Comparison of ENCODE assay signal across 24 cellular contexts in genomic region chr6:83126223-83126622, GRCh38. TPM values are rescaled to one million over a fixed set of nuclear protein-coding genes. Genes with fewer than 3 reads are reported as not detected.
A peak's percentile ranks its signal among the peaks of the same experiment; 100 is the strongest.
DNase-seq lines count a peak whose midpoint lies in the region; ATAC-seq, FAIRE-seq and TF ChIP-seq lines count a peak whose summit lies in the region.
"Had no signal": no experiment of that assay in that cellular context is flagged by ENCODE, and none has a peak within 500 bp of the region (broad histone marks: within the 10 kb centered on the region; RNA-seq: fewer than 3 reads in every experiment).

No MANE protein-coding gene starts in this region.

- no peaks in the 10 kb centered on the region for H3K9me2 ChIP-seq in GM23338 (ENCODE audit: insufficient read depth)

- H4K20me1 ChIP-seq in GM23338 (replicated peaks; ENCODE audit: insufficient read depth) (no peaks in the 10 kb centered on the region), H1 (replicated peaks in 1 of 2; ENCODE audit: control insufficient read depth in 1 of 2, insufficient read depth in 2 of 2, low read length in 2 of 2) (no peaks in the 10 kb centered on the region)
- H4K20me1 ChIP-seq: BLaER1 had no signal

- no peaks in the 10 kb centered on the region for H3K23me2 ChIP-seq in H1 (ENCODE audit: low read depth, low read length)

- no peak overlapping the region for H2BK15ac ChIP-seq in H1 (ENCODE audit: low read length)

- H3K36me3 ChIP-seq in GM23338 (ENCODE audit: insufficient read depth) (peaks cover 24% of the 10 kb centered on the region), H1 (ENCODE audit: control insufficient read depth in 2 of 4, insufficient read depth in 4 of 4, low read length in 3 of 4) (peaks cover 0 to 54% (median 16%) of the 10 kb centered on the region in 4 experiments; a peak in 6 of 8 replicates), aorta (ENCODE audit: control insufficient read depth in 1 of 2, insufficient read depth in 2 of 2, low read length in 1 of 2) (peaks cover 3 to 9% of the 10 kb centered on the region in 2 donors)

- no peak overlapping the region for H2AFZ ChIP-seq in GM23338
- H2AFZ ChIP-seq in H1 (ENCODE audit: low read length), result no peak overlapping the region

- intact Hi-C loops in aorta (cut with DNase I), result no loop called here

- no peak for ATAC-seq in activated naive CD8-positive, alpha-beta T cell treated with anti-CD3 and anti-CD28 coated beads, Interleukin-2, amount 50 U/mL, for 24 hours
- ATAC-seq in GM23338 (peak; percentile 57; the same call in 2 of the 3 replicates), aorta (ENCODE audit: low FRiP score) (no peak)
- no peak for ATAC-seq in stimulated activated naive B cell treated with anti-CD40 and anti-IgM and Interleukin-4, amounts not matched to agents 10 μg/mL and 1 μg/mL and 100 μg/mL, for 72 hours (replicated peaks)
- ATAC-seq: Panc1 had no signal

- no peak overlapping the region for H2BK20ac ChIP-seq in H1 (ENCODE audit: low read length)

- H3K4me3 ChIP-seq in GM23338 (no peak overlapping the region), H1 (ENCODE audit: extremely low read depth in 1 of 4, insufficient read depth in 2 of 4, low read depth in 3 of 4, low read length in 4 of 4) (no peak overlapping the region), aorta (ENCODE audit: low read length in 2 of 2) (no peak overlapping the region)
- H3K4me3 ChIP-seq: BLaER1 had no signal

- no peak overlapping the region for H3K4me3 Mint-ChIP-seq in activated naive CD8-positive, alpha-beta T cell
- H3K4me3 Mint-ChIP-seq in activated naive CD8-positive, alpha-beta T cell treated with anti-CD3 and anti-CD28 coated beads, Interleukin-2, amount 50 U/mL, for 24 hours, result no peak overlapping the region
- H3K4me3 Mint-ChIP-seq in GM23338, result no peak overlapping the region
- no peak overlapping the region for H3K4me3 Mint-ChIP-seq in stimulated activated naive B cell treated with anti-CD40 and anti-IgM and Interleukin-4, amounts not matched to agents 10 μg/mL and 1 μg/mL and 100 μg/mL, for 72 hours
- H3K4me3 Mint-ChIP-seq: CD4-positive, alpha-beta T cell; IgD-negative memory B cell had no signal

- no peak for TF ChIP-seq CTCF in GM23338 (conservative IDR thresholded peaks at IDR 0.05; ENCODE audit: low read depth in 2 of 2)
- TF ChIP-seq CTCF in H1 (IDR thresholded peaks at IDR 0.05; ENCODE audit: control extremely low read depth in 1 of 3, insufficient read depth in 1 of 3, low read depth in 1 of 3, low read length in 3 of 3), result no peak

- no peak for DNase-seq in activated naive CD8-positive, alpha-beta T cell treated with anti-CD3 and anti-CD28 coated beads, Interleukin-2, amount 50 U/mL, for 24 hours
- DNase-seq in GM23338 (ENCODE audit: low spot score) (no peak), H1 (ENCODE audit: low read depth in 1 of 2, low spot score in 2 of 2) (no peak), aorta (no peak)
- DNase-seq in stimulated activated naive B cell treated with anti-CD40 and anti-IgM and Interleukin-4, amounts not matched to agents 10 μg/mL and 1 μg/mL and 100 μg/mL, for 72 hours, result no peak
- no peak for DNase-seq in activated CD8-positive, alpha-beta memory T cell treated with anti-CD3 and anti-CD28 coated beads, Interleukin-2, amount 50 U/mL, for 4 hours
- DNase-seq: CD4-positive, alpha-beta T cell; DMS53; HCEC 1CT; NCI-H1048; NCI-H1417; NCI-H1694 treated with DMSO at 0.1 percent for 48 hours; NCI-H2081; NCI-H2227 treated with DMSO at 0.1 percent for 48 hours; NCI-H526 treated with DMSO at 0.1 percent for 48 hours; SHP77 had no signal

- H3K27ac Mint-ChIP-seq in activated naive CD8-positive, alpha-beta T cell, result peak overlapping the region; percentile 51
- no peak overlapping the region for H3K27ac Mint-ChIP-seq in activated naive CD8-positive, alpha-beta T cell treated with anti-CD3 and anti-CD28 coated beads, Interleukin-2, amount 50 U/mL, for 24 hours
- peak overlapping the region; percentile 85 for H3K27ac Mint-ChIP-seq in GM23338
- peak overlapping the region; percentile 10 for H3K27ac Mint-ChIP-seq in stimulated activated naive B cell treated with anti-CD40 and anti-IgM and Interleukin-4, amounts not matched to agents 10 μg/mL and 1 μg/mL and 100 μg/mL, for 72 hours
- H3K27ac Mint-ChIP-seq: CD4-positive, alpha-beta T cell; IgD-negative memory B cell had no signal

- no peak overlapping the region for H3K23ac ChIP-seq in H1 (ENCODE audit: insufficient read length)

- H2BK120ac ChIP-seq in H1 (replicated peaks; ENCODE audit: low read depth, low read length), result no peak overlapping the region

- FAIRE-seq in H1 (lab: Jason Lieb, UNC), result no peak
- FAIRE-seq: D721Med, GM18507 had no signal

- H3K27me3 Mint-ChIP-seq in activated naive CD8-positive, alpha-beta T cell, result no peaks in the 10 kb centered on the region
- H3K27me3 Mint-ChIP-seq in activated naive CD8-positive, alpha-beta T cell treated with anti-CD3 and anti-CD28 coated beads, Interleukin-2, amount 50 U/mL, for 24 hours, result no peaks in the 10 kb centered on the region
- no peaks in the 10 kb centered on the region for H3K27me3 Mint-ChIP-seq in GM23338 (ENCODE audit: insufficient read depth, low read depth, poor library complexity)
- H3K27me3 Mint-ChIP-seq in stimulated activated naive B cell treated with anti-CD40 and anti-IgM and Interleukin-4, amounts not matched to agents 10 μg/mL and 1 μg/mL and 100 μg/mL, for 72 hours, result no peaks in the 10 kb centered on the region
- H3K27me3 Mint-ChIP-seq: CD4-positive, alpha-beta T cell; IgD-negative memory B cell had no signal

- no peaks in the 10 kb centered on the region for H3K4me1 Mint-ChIP-seq in activated naive CD8-positive, alpha-beta T cell (ENCODE audit: low read depth)
- no peaks in the 10 kb centered on the region for H3K4me1 Mint-ChIP-seq in activated naive CD8-positive, alpha-beta T cell treated with anti-CD3 and anti-CD28 coated beads, Interleukin-2, amount 50 U/mL, for 24 hours
- H3K4me1 Mint-ChIP-seq in GM23338, result peaks cover 16% of the 10 kb centered on the region
- H3K4me1 Mint-ChIP-seq in stimulated activated naive B cell treated with anti-CD40 and anti-IgM and Interleukin-4, amounts not matched to agents 10 μg/mL and 1 μg/mL and 100 μg/mL, for 72 hours, result no peaks in the 10 kb centered on the region
- H3K4me1 Mint-ChIP-seq: IgD-negative memory B cell had no signal

- CTCF ChIA-PET in H1 (lab: Charles Lee; ENCODE audit: partially characterized antibody), result interaction anchor here (1.0 to 1.6 kb wide), 2 partner anchors 45 to 61 kb away, joined by 3 read pairs; partner anchors contain the start of gene UBE3D

- H3K27ac ChIP-seq in GM23338 (ENCODE audit: low read depth) (peak overlapping the region; percentile 77; the same call in 1 of the 2 replicates), H1 (ENCODE audit: low read depth, low read length) (peak overlapping the region; percentile 29; the same call in 1 of the 2 replicates), aorta (ENCODE audit: low read depth in 1 of 2, low read length in 2 of 2) (no peak overlapping the region)
- H3K27ac ChIP-seq: BLaER1, KMS-11, RWPE1 had no signal

- H3F3A ChIP-seq in GM23338 (replicated peaks; ENCODE audit: low read depth), result no peaks in the 10 kb centered on the region

- TF ChIP-seq EP300 in H1 (IDR thresholded peaks at IDR 0.05; ENCODE audit: borderline replicate concordance in 1 of 2, low read depth in 2 of 2, low read length in 2 of 2), result no peak

- H3K4me2 ChIP-seq in GM23338, result no peak overlapping the region
- H3K4me2 ChIP-seq in H1 (ENCODE audit: insufficient read depth in 1 of 2, low read depth in 2 of 2, low read length in 2 of 2), result no peak overlapping the region
- H3K4me2 ChIP-seq: BLaER1, KMS-11 had no signal

- WGBS in H1 (ENCODE audit: extremely low coverage in 1 of 2, insufficient coverage in 1 of 2, insufficient read length in 1 of 2, insufficient replicate concordance in 2 of 2, low coverage in 1 of 2, low lambda C conversion rate in 2 of 2, missing lambda C conversion rate in 1 of 2), 2 experiments, result 88% methylated on average over 2 of the region's 2 CpGs; no CpG with 5 or more reads in 1 of the 2 experiments
- 95 to 96% methylated on average over 2 of the region's 2 CpGs for WGBS in aorta, 2 donors

- no peak overlapping the region for H3K9ac ChIP-seq in H1 (replicated peaks in 1 of 4; ENCODE audit: extremely low read depth in 1 of 4, low read depth in 3 of 4, low read length in 3 of 4)
- H3K9ac ChIP-seq: BLaER1, KMS-11 had no signal

- no peak overlapping the region for H3K56ac ChIP-seq in H1 (replicated peaks; ENCODE audit: insufficient read length, low read depth, low read length)

- no peak for TF ChIP-seq RAD21 in H1 (IDR thresholded peaks at IDR 0.05 in 1 of 2, conservative IDR thresholded peaks at IDR 0.05 in 1 of 2; ENCODE audit: low read depth in 2 of 2, low read length in 2 of 2)

- H3K18ac ChIP-seq in H1 (ENCODE audit: extremely low read depth, low read length), result no peak overlapping the region

- no peak overlapping the region for H4K5ac ChIP-seq in H1 (ENCODE audit: insufficient read length, low read depth, low read length)

- no peak overlapping the region for H2BK5ac ChIP-seq in H1 (ENCODE audit: low read depth, low read length)

- H3K9me3 Mint-ChIP-seq in activated naive CD8-positive, alpha-beta T cell (ENCODE audit: low read depth), result no peaks in the 10 kb centered on the region
- H3K9me3 Mint-ChIP-seq in activated naive CD8-positive, alpha-beta T cell treated with anti-CD3 and anti-CD28 coated beads, Interleukin-2, amount 50 U/mL, for 24 hours, result no peaks in the 10 kb centered on the region
- no peaks in the 10 kb centered on the region for H3K9me3 Mint-ChIP-seq in GM23338
- no peaks in the 10 kb centered on the region for H3K9me3 Mint-ChIP-seq in stimulated activated naive B cell treated with anti-CD40 and anti-IgM and Interleukin-4, amounts not matched to agents 10 μg/mL and 1 μg/mL and 100 μg/mL, for 72 hours
- H3K9me3 Mint-ChIP-seq: CD4-positive, alpha-beta T cell; IgD-negative memory B cell had no signal

- no peak overlapping the region for H4K8ac ChIP-seq in H1 (ENCODE audit: extremely low read depth, insufficient read depth, low read length)

- no peak overlapping the region for H3K4ac ChIP-seq in H1 (replicated peaks; ENCODE audit: insufficient read length, low read depth, low read length)

- POLR2A ChIA-PET in H1 (lab: Charles Lee; ENCODE audit: partially characterized antibody), result interaction anchor here (0.9 to 1.4 kb wide), 2 partner anchors 10 to 60 kb away, joined by 3 read pairs; partner anchors contain the start of gene UBE3D

- H4K91ac ChIP-seq in H1 (replicated peaks; ENCODE audit: insufficient read length, low read length), result no peak overlapping the region

- H3K36me3 Mint-ChIP-seq in activated naive CD8-positive, alpha-beta T cell, result peaks cover 5% of the 10 kb centered on the region
- peaks cover 17% of the 10 kb centered on the region for H3K36me3 Mint-ChIP-seq in activated naive CD8-positive, alpha-beta T cell treated with anti-CD3 and anti-CD28 coated beads, Interleukin-2, amount 50 U/mL, for 24 hours (ENCODE audit: low read depth)
- H3K36me3 Mint-ChIP-seq in GM23338 (ENCODE audit: low read depth), result peaks cover 30% of the 10 kb centered on the region
- peaks cover 15 to 42% of the 10 kb centered on the region in 2 donors for H3K36me3 Mint-ChIP-seq in stimulated activated naive B cell treated with anti-CD40 and anti-IgM and Interleukin-4, amounts not matched to agents 10 μg/mL and 1 μg/mL and 100 μg/mL, for 72 hours

- H3K79me2 ChIP-seq in GM23338 (replicated peaks; ENCODE audit: insufficient read depth), result no peaks in the 10 kb centered on the region
- no peaks in the 10 kb centered on the region for H3K79me2 ChIP-seq in H1 (ENCODE audit: control insufficient read depth in 1 of 2, insufficient read depth in 2 of 2, low read length in 2 of 2)

- H2BK12ac ChIP-seq in H1 (ENCODE audit: low read depth, low read length), result no peak overlapping the region

- no peaks in the 10 kb centered on the region for H3K9me3 ChIP-seq in H1 (ENCODE audit: insufficient read depth in 2 of 2, low read depth in 1 of 2, low read length in 1 of 2)
- H3K9me3 ChIP-seq in aorta (ENCODE audit: control insufficient read depth, low read length), result no peaks in the 10 kb centered on the region
- H3K9me3 ChIP-seq: BLaER1 had no signal

- TF ChIP-seq POLR2A in H1 (IDR thresholded peaks at IDR 0.05; ENCODE audit: control extremely low read depth in 1 of 2, low read depth in 2 of 2, low read length in 2 of 2), result no peak

- peaks cover 24% of the 10 kb centered on the region for H3K4me1 ChIP-seq in GM23338 (ENCODE audit: insufficient read depth)
- H3K4me1 ChIP-seq in H1 (replicated peaks in 1 of 4; ENCODE audit: control insufficient read depth in 3 of 4, insufficient read depth in 4 of 4, low read length in 3 of 4), result peaks cover 0 to 7% (median 4%) of the 10 kb centered on the region in 4 experiments; a peak in 2 of 7 replicates
- no peaks in the 10 kb centered on the region for H3K4me1 ChIP-seq in aorta (ENCODE audit: control insufficient read depth in 1 of 2, insufficient read depth in 2 of 2, low read length in 2 of 2)
- H3K4me1 ChIP-seq: BLaER1 had no signal

- H3K27me3 ChIP-seq in GM23338 (ENCODE audit: insufficient read depth) (no peaks in the 10 kb centered on the region), H1 (replicated peaks in 1 of 4; ENCODE audit: control insufficient read depth in 3 of 4, extremely low read depth in 1 of 4, insufficient read depth in 3 of 4, low read length in 3 of 4) (no peaks in the 10 kb centered on the region), aorta (ENCODE audit: control insufficient read depth in 1 of 2, insufficient read depth in 2 of 2, low read length in 1 of 2) (no peaks in the 10 kb centered on the region)
- H3K27me3 ChIP-seq: BLaER1 had no signal

- no peak overlapping the region for H2AK5ac ChIP-seq in H1 (ENCODE audit: low read depth, low read length)

- H3K14ac ChIP-seq in H1 (ENCODE audit: insufficient read length), result no peak overlapping the region

- no peaks in the 10 kb centered on the region for H3K79me1 ChIP-seq in H1 (ENCODE audit: low read depth, low read length)

RNA-seq across cellular contexts. Expression of gene DOP1A, which starts 58.8 kb away (rescaled TPM):
- total RNA-seq in GM23338 (2014; rRNA removed; shearing (Covaris generic)), result 18.6 and 34.4 TPM in 2 replicates
- polyA plus RNA-seq in GM23338 (2016; fragmentation: Nextera tagmentation; extraction: Ambion mirVana), result 2.1 and 3.9 TPM in 2 replicates
- 14.7 and 15.9 TPM in 2 replicates for total RNA-seq in H1 (2021; fragmentation: NEBNext Ultra II Directional; extraction: Animal tissue kit (Norgen Biotek cat#: 25700))
- 5.3 and 7.5 TPM in 2 replicates for polyA plus RNA-seq in H1 (2011; rRNA removed)
- polyA plus RNA-seq in H1 (2011; cell fraction: cytosol; rRNA removed), result 8.5 TPM
- 10.6 TPM for polyA plus RNA-seq in H1 (2011; cell fraction: nucleus; rRNA removed)
- polyA plus RNA-seq in H1 (2012, experiment 1 of 2), result 6.3 to 11.7 TPM (median 8.4 TPM) in 4 replicates
- polyA plus RNA-seq in H1 (2012, experiment 2 of 2), result 0.31 TPM
- polyA plus RNA-seq in H1 (2013, experiment 1 of 2), result 6.9 TPM
- 5.3 TPM for polyA plus RNA-seq in H1 (2013, experiment 2 of 2)
- polyA minus RNA-seq in H1 (2011; rRNA and poly(A)+ RNA removed), result 38.8 and 46.6 TPM in 2 replicates
- 14.1 TPM for polyA minus RNA-seq in H1 (2011; cell fraction: cytosol; rRNA and poly(A)+ RNA removed)
- 46.1 TPM for polyA minus RNA-seq in H1 (2011; cell fraction: nucleus; rRNA and poly(A)+ RNA removed)
- 10 to 100 TPM; 28.2 to 35.1 TPM for total RNA-seq in aorta
- polyA plus RNA-seq in aorta, result 10 to 100 TPM in 1 of 2 donors, 1 to 10 TPM in 1; 2.4 to 10.7 TPM

Comparison
In these comparisons a context has a peak if more than half of its experiments do, and no peak if none do; other contexts are left out.
1. H3K27ac ChIP-seq: peak in GM23338 (single experiment) and H1 (single experiment); none in aorta (0 of 2).